Comparison of ENCODE assay signal across 29 cellular contexts in genomic region chr7:155534691-155535090, GRCh38. TPM values are rescaled to one million over a fixed set of nuclear protein-coding genes. Genes with fewer than 3 reads are reported as not detected.
"Had no signal": no experiment of that assay in that cellular context is flagged by ENCODE, and none has a peak within 500 bp of the region (broad histone marks: within the 10 kb centered on the region; RNA-seq: fewer than 3 reads in every experiment).

No MANE protein-coding gene starts in this region.

- H3K27ac ChIP-seq: ascending aorta, body of pancreas, SJSA1 had no signal

- H3K4me1 ChIP-seq: SJSA1 had no signal

- FAIRE-seq: RCC 7860 had no signal

- ATAC-seq: activated CD8-positive, alpha-beta T cell treated with anti-CD3 and anti-CD28 coated beads, Interleukin-2, amount 10 ng/mL, durations not matched to agents 7 days and 5 days; body of pancreas had no signal

- H3K9me3 ChIP-seq: ascending aorta, body of pancreas, SJSA1 had no signal

- H3K4me3 ChIP-seq: ascending aorta, body of pancreas, SJSA1 had no signal

- DNase-seq: activated CD4-positive, alpha-beta T cell treated with anti-CD3 and anti-CD28 coated beads for 48 hours; activated CD4-positive, alpha-beta T cell treated with anti-CD3 and anti-CD28 coated beads, Interleukin-2, amount 50 U/mL, for 4 hours; activated CD4-positive, CD25-positive, alpha-beta regulatory T cell treated with anti-CD3 and anti-CD28 coated beads, Interleukin-2, amount 50 U/mL, for 72 hours; activated CD8-positive, alpha-beta memory T cell treated with anti-CD3 and anti-CD28 coated beads, Interleukin-2, amount 50 U/mL, for 48 hours; activated CD8-positive, alpha-beta T cell treated with anti-CD3 and anti-CD28 coated beads, Interleukin-2, amount 10 ng/mL, durations not matched to agents 7 days and 5 days; activated naive CD4-positive, alpha-beta T cell treated with Interleukin-2 at 50 U/mL for 16 hours; activated naive CD8-positive, alpha-beta T cell treated with anti-CD3 and anti-CD28 coated beads, Interleukin-2, amount 50 U/mL, for 24 hours; activated T-cell treated with anti-CD3 and anti-CD28 coated beads, Interleukin-2, amount 50 U/mL, for 1 hour; amniotic stem cell; body of pancreas; central memory CD4-positive, alpha-beta T cell; KBM-7; NCI-H1092; NCI-H1417; NCI-H1930; NCI-H2171 treated with DMSO at 0.1 percent for 48 hours; NCI-H226; NCI-H526 treated with DMSO at 0.1 percent for 48 hours; OCI-M1; SHP77; SW 1271 had no signal

- H3K36me3 ChIP-seq: ascending aorta, SJSA1 had no signal

RNA-seq across cellular contexts. Expression of gene CNPY1, which starts 11.7 kb away (rescaled TPM):
- total RNA-seq: activated CD8-positive, alpha-beta T cell treated with anti-CD3 and anti-CD28 coated beads, Interleukin-2, amount 10 ng/mL, durations not matched to agents 7 days and 5 days; activated naive CD4-positive, alpha-beta T cell treated with anti-CD3 and anti-CD28 coated beads, Interleukin-2, amount 50 U/mL, for 72 hours; ascending aorta; body of pancreas; bronchial epithelial cell; LHCN-M2; M059J; NCI-H460; SJSA1 had no signal
